14 cellular contexts compared by ENCODE assay signal in genomic region chr17:55632893-55633292, GRCh38.
DNase-seq lines count a peak whose midpoint lies in the region; ATAC-seq and TF ChIP-seq lines count a peak whose summit lies in the region.
"Had no signal": no experiment of that assay in that cellular context is flagged by ENCODE, and none has a peak within 500 bp of the region (broad histone marks: within the 10 kb centered on the region; RNA-seq: fewer than 3 reads in every experiment).

No MANE protein-coding gene starts in this region.

- no peaks in the 10 kb centered on the region for H3K36me3 Mint-ChIP-seq in MCF 10A (ENCODE audit: insufficient read depth, unreplicated experiment)
- H3K36me3 Mint-ChIP-seq in activated naive CD4-positive, alpha-beta T cell treated with anti-CD3 and anti-CD28 coated beads, Interleukin-2, amount 50 U/mL, for 72 hours = peaks cover 0 to 5% of the 10 kb centered on the region in 2 donors

- intact Hi-C loops in MCF 10A (cut with micrococcal nuclease) (no loop called here), breast epithelium (cut with DNase I; ENCODE audit: low total_unique reads) (no loop called here)

- no peaks in the 10 kb centered on the region for H3K27me3 Mint-ChIP-seq in MCF 10A (ENCODE audit: insufficient read depth, unreplicated experiment)

- no peaks in the 10 kb centered on the region for H3K36me3 ChIP-seq in breast epithelium

- H3K9me3 ChIP-seq in breast epithelium = no peaks in the 10 kb centered on the region
- H3K9me3 ChIP-seq: Caco-2 had no signal

- POLR2A ChIA-PET in MCF 10A (lab: Yijun Ruan, JAX) = no interaction called here

- no peaks in the 10 kb centered on the region for H3K9me3 Mint-ChIP-seq in MCF 10A (ENCODE audit: unreplicated experiment)
- H3K9me3 Mint-ChIP-seq in activated naive CD4-positive, alpha-beta T cell treated with anti-CD3 and anti-CD28 coated beads, Interleukin-2, amount 50 U/mL, for 72 hours = peaks cover 0 to 7% of the 10 kb centered on the region in 2 donors

- peaks cover 28% of the 10 kb centered on the region for H3K4me1 Mint-ChIP-seq in MCF 10A (ENCODE audit: insufficient read depth, unreplicated experiment)

- CTCF ChIA-PET in MCF 10A (lab: Yijun Ruan, JAX) = interaction anchor here (0.6 to 1.9 kb wide), 2 partner anchors 31 to 486 kb away, joined by 4 to 8 read pairs; no protein-coding TSS in a partner anchor

- ATAC-seq in HG03442 (IDR thresholded peaks at IDR 0.05; ENCODE audit: unreplicated experiment) = no peak
- ATAC-seq in activated naive CD4-positive, alpha-beta T cell treated with anti-CD3 and anti-CD28 coated beads, Interleukin-2, amount 50 U/mL, for 72 hours = no peak

- TF ChIP-seq POLR2A in breast epithelium (IDR thresholded peaks at IDR 0.05) = no peak

- no peak overlapping the region for H3K27ac ChIP-seq in breast epithelium
- H3K27ac ChIP-seq: 22Rv1, SK-N-MC had no signal

- no peaks in the 10 kb centered on the region for H3K27me3 ChIP-seq in breast epithelium

- no peak overlapping the region for H3K4me3 Mint-ChIP-seq in MCF 10A (ENCODE audit: unreplicated experiment)

- no peaks in the 10 kb centered on the region for H3K4me1 ChIP-seq in breast epithelium
- H3K4me1 ChIP-seq: Caco-2 had no signal

- H3K4me3 ChIP-seq in breast epithelium (no peak overlapping the region), fibroblast of pulmonary artery (replicated peaks; ENCODE audit: low read depth, low read length) (no peak overlapping the region)
- H3K4me3 ChIP-seq: SK-N-MC had no signal

- no peak overlapping the region for H3K27ac Mint-ChIP-seq in MCF 10A (ENCODE audit: low read depth, unreplicated experiment)
- H3K27ac Mint-ChIP-seq in activated naive CD4-positive, alpha-beta T cell treated with anti-CD3 and anti-CD28 coated beads, Interleukin-2, amount 50 U/mL, for 72 hours = no peak overlapping the region

- no TSS peak for BruUV-seq in MCF 10A (replicated peaks; lab: Mats Ljungman, UMichigan)

- TF ChIP-seq CTCF in MCF 10A (IDR thresholded peaks at IDR 0.05; ENCODE audit: unreplicated experiment) = no peak
- TF ChIP-seq CTCF in breast epithelium (IDR thresholded peaks at IDR 0.05) = no peak
- TF ChIP-seq CTCF in fibroblast of pulmonary artery (IDR thresholded peaks at IDR 0.05; ENCODE audit: low read length, missing control alignments) = no peak

- DNase-seq in MCF 10A (ENCODE audit: unreplicated experiment) (peak; percentile 84), breast epithelium (ENCODE audit: low spot score in 2 of 2) (no peak), astrocyte of the hippocampus (ENCODE audit: low read depth, low spot score) (peak; percentile 21), fibroblast of pulmonary artery (ENCODE audit: low read depth) (peak; percentile 23), NCI-H146 treated with DMSO at 0.1 percent for 48 hours (lab: John Stamatoyannopoulos, UW; ENCODE audit: unreplicated experiment) (no peak), NCI-H524 (lab: John Stamatoyannopoulos, UW) (no peak)
- no peak for DNase-seq in activated naive CD4-positive, alpha-beta T cell treated with anti-CD3 and anti-CD28 coated beads, Interleukin-2, amount 50 U/mL, for 72 hours (ENCODE audit: low spot score in 2 of 2)
- DNase-seq: Caco-2, NCI-H1048, NCI-H146, NCI-H345 had no signal

Comparison
In these comparisons a context has a peak if more than half of its experiments do, and no peak if none do; other contexts are left out.
1. DNase-seq: peak in MCF 10A (single experiment), astrocyte of the hippocampus (single experiment) and fibroblast of pulmonary artery (single experiment); none in breast epithelium (0 of 2), activated naive CD4-positive, alpha-beta T cell treated with anti-CD3 and anti-CD28 coated beads, Interleukin-2, amount 50 U/mL, for 72 hours (0 of 2), NCI-H146 treated with DMSO at 0.1 percent for 48 hours (single experiment) and NCI-H524 (0 of 2).